ENCODE assay signal across 13 cellular contexts in the genomic region with DNA sequence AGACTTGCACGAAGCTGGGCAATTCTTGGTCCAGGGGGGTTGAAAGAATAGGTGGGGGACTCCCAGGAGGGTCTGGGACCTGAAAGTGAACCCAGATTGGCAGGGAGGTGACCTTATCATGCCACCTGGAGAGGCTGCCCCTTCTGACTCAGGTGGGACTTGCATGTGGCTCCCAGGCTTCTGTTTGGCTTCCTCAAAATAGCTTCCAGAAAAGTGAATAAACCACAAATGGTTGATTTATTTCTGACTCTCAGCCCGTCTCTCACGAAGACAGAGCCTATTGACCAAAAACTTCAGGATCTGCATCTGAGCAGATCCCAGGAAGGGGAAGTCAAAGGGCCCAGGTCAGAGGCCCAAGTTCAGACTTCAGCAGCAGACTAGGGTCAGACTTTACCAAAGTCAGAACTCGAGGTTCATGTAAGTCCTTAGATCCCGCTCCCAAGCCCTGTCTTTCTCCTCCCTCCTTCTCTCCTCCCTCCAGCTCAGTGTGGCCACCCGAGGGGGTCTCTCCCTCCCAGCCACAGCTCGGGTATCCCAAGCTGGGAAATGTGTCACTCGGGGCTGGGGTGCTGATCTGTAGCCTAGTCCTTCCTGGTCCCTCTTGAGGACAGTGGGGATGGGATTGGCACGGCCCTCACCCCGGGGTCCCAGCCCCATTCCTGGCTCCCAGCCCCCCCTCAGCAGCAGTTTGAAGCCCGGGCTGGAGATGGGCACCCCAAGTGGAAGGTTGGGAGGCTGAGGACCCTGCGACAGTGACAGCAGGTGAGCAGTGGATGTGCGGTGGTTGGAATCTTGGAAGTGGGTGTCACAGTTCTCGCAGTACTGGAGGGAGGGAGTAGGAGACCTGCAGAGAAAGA. TPM values are rescaled to one million over a fixed set of nuclear protein-coding genes. Genes with fewer than 3 reads are reported as not detected.
DNase-seq lines count a peak whose midpoint lies in the region; ATAC-seq, FAIRE-seq and TF ChIP-seq lines count a peak whose summit lies in the region.
"Had no signal": no experiment of that assay in that cellular context is flagged by ENCODE, and none has a peak within 500 bp of the region (broad histone marks: within the 10 kb centered on the region; RNA-seq: fewer than 3 reads in every experiment).

No MANE protein-coding gene starts in this region.

- FAIRE-seq in astrocyte (lab: Jason Lieb, UNC), result no peak
- FAIRE-seq: A549, endothelial cell of umbilical vein had no signal

- DNase-seq in T-helper 1 cell, result no peak
- no peak for DNase-seq in HFFc6
- no peak for DNase-seq in astrocyte (ENCODE audit: low read depth)
- DNase-seq in osteocyte (ENCODE audit: extremely low spot score, unreplicated experiment), result no peak
- no peak for DNase-seq in NCI-H226
- no peak for DNase-seq in superior temporal gyrus (ENCODE audit: extremely low spot score)
- DNase-seq: amygdala; stimulated activated CD4-positive, alpha-beta T cell treated with anti-CD3 and anti-CD28 coated beads, Interleukin-15, amount 100 ng/mL, for 24 hours; WERI-Rb-1 had no signal

- peaks cover 31% of the 10 kb centered on the region for H4K20me1 ChIP-seq in astrocyte (ENCODE audit: insufficient read depth, low read length)

- no peaks in the 10 kb centered on the region for H3K27me3 ChIP-seq in astrocyte (ENCODE audit: insufficient read depth, low read length)

- H3K27ac ChIP-seq in astrocyte (ENCODE audit: low read depth, low read length), result no peak overlapping the region

- peaks cover 50% of the 10 kb centered on the region for H3K4me1 ChIP-seq in astrocyte (ENCODE audit: insufficient read depth, low read length)

- H3K79me2 ChIP-seq in astrocyte (ENCODE audit: insufficient read depth, low read length), result peaks cover 87% of the 10 kb centered on the region

- H3K4me3 ChIP-seq in astrocyte (ENCODE audit: insufficient read depth, low read depth, low read length), result no peak overlapping the region
- H3K4me3 ChIP-seq: A549 had no signal

- H3K9ac ChIP-seq in astrocyte (ENCODE audit: low read length), result no peak overlapping the region

- TF ChIP-seq CTCF in HFFc6 (IDR thresholded peaks at IDR 0.05), result no peak
- no peak for TF ChIP-seq CTCF in astrocyte (IDR thresholded peaks at IDR 0.05; ENCODE audit: insufficient read depth, low read depth, low read length)
- no peak for TF ChIP-seq CTCF in osteocyte (IDR thresholded peaks at IDR 0.05)

- no peaks in the 10 kb centered on the region for H3K9me3 ChIP-seq in astrocyte (ENCODE audit: insufficient read depth, low read depth, low read length)
- H3K9me3 ChIP-seq: A549 had no signal

- peaks cover 60% of the 10 kb centered on the region for H3K36me3 Mint-ChIP-seq in T-helper 1 cell treated with Interleukin-12 subunit alpha and Interleukin-12 subunit beta and Interleukin-4 antibody, amounts not matched to agents 30 μg/mL and 1 μg/mL, for 36 hours (ENCODE audit: low read depth)
- H3K36me3 Mint-ChIP-seq in HFFc6 (ENCODE audit: low read depth), result peaks cover 42% of the 10 kb centered on the region
- peaks cover 13% of the 10 kb centered on the region for H3K36me3 Mint-ChIP-seq in astrocyte (ENCODE audit: low read depth, unreplicated experiment)
- peaks cover 12% of the 10 kb centered on the region for H3K36me3 Mint-ChIP-seq in osteocyte (ENCODE audit: unreplicated experiment)

- H3K4me3 Mint-ChIP-seq in T-helper 1 cell treated with Interleukin-12 subunit alpha and Interleukin-12 subunit beta and Interleukin-4 antibody, amounts not matched to agents 30 μg/mL and 1 μg/mL, for 36 hours, result peak overlapping the region; percentile 93
- H3K4me3 Mint-ChIP-seq in HFFc6 (peak overlapping the region; percentile 39; the same call in 1 of the 2 replicates), astrocyte (ENCODE audit: unreplicated experiment) (peak overlapping the region; percentile 83), osteocyte (ENCODE audit: unreplicated experiment) (peak overlapping the region; percentile 44)

- H3K4me2 ChIP-seq in astrocyte (ENCODE audit: low read length), result peak overlapping the region; percentile 98

- peak overlapping the region; percentile 73 for H3K27ac Mint-ChIP-seq in T-helper 1 cell treated with Interleukin-12 subunit alpha and Interleukin-12 subunit beta and Interleukin-4 antibody, amounts not matched to agents 30 μg/mL and 1 μg/mL, for 36 hours
- H3K27ac Mint-ChIP-seq in HFFc6, result peak overlapping the region; percentile 18; the same call in 1 of the 2 replicates
- H3K27ac Mint-ChIP-seq in astrocyte (ENCODE audit: unreplicated experiment), result no peak overlapping the region
- peak overlapping the region; percentile 41 for H3K27ac Mint-ChIP-seq in osteocyte (ENCODE audit: unreplicated experiment)

- H3K36me3 ChIP-seq in astrocyte (ENCODE audit: insufficient read depth, low read length), result peaks cover 5% of the 10 kb centered on the region

- H3K27me3 Mint-ChIP-seq in T-helper 1 cell treated with Interleukin-12 subunit alpha and Interleukin-12 subunit beta and Interleukin-4 antibody, amounts not matched to agents 30 μg/mL and 1 μg/mL, for 36 hours (ENCODE audit: low read depth), result no peaks in the 10 kb centered on the region
- H3K27me3 Mint-ChIP-seq in HFFc6 (ENCODE audit: insufficient read depth) (peaks cover 4% of the 10 kb centered on the region), astrocyte (ENCODE audit: low read depth, unreplicated experiment) (no peaks in the 10 kb centered on the region), osteocyte (ENCODE audit: unreplicated experiment) (no peaks in the 10 kb centered on the region)

- peaks cover 64% of the 10 kb centered on the region for H3K4me1 Mint-ChIP-seq in T-helper 1 cell treated with Interleukin-12 subunit alpha and Interleukin-12 subunit beta and Interleukin-4 antibody, amounts not matched to agents 30 μg/mL and 1 μg/mL, for 36 hours (ENCODE audit: low read depth)
- peaks cover 69% of the 10 kb centered on the region for H3K4me1 Mint-ChIP-seq in HFFc6 (ENCODE audit: low read depth)
- H3K4me1 Mint-ChIP-seq in astrocyte (ENCODE audit: low read depth, unreplicated experiment), result peaks cover 35% of the 10 kb centered on the region
- H3K4me1 Mint-ChIP-seq in osteocyte (ENCODE audit: unreplicated experiment), result peaks cover 66% of the 10 kb centered on the region

- H2AFZ ChIP-seq in astrocyte (ENCODE audit: low read depth, low read length), result no peak overlapping the region

- no peak for ATAC-seq in GM18498 (IDR thresholded peaks at IDR 0.05; ENCODE audit: unreplicated experiment)
- ATAC-seq: A549 had no signal

- no peaks in the 10 kb centered on the region for H3K9me3 Mint-ChIP-seq in T-helper 1 cell treated with Interleukin-12 subunit alpha and Interleukin-12 subunit beta and Interleukin-4 antibody, amounts not matched to agents 30 μg/mL and 1 μg/mL, for 36 hours
- no peaks in the 10 kb centered on the region for H3K9me3 Mint-ChIP-seq in HFFc6
- H3K9me3 Mint-ChIP-seq in astrocyte (ENCODE audit: unreplicated experiment), result no peaks in the 10 kb centered on the region
- H3K9me3 Mint-ChIP-seq in osteocyte (ENCODE audit: unreplicated experiment), result no peaks in the 10 kb centered on the region

RNA-seq across cellular contexts. Expression of a gene that starts 1.5 kb away (rescaled TPM):
- total RNA-seq in HFFc6 (2021; fragmentation: NEBNext Ultra II Directional; extraction: Animal tissue kit (Norgen Biotek cat#: 25700)), result 10 to 100 TPM; 13.4 to 16.2 (median 14.9) TPM
- total RNA-seq in astrocyte (14.7 and 15.5 TPM in 2 replicates), osteocyte (21.5 and 23.0 TPM in 2 replicates)

RNA-seq across cellular contexts. Expression of a gene that starts 2.7 kb away (rescaled TPM):
- total RNA-seq in HFFc6 (2021; fragmentation: NEBNext Ultra II Directional; extraction: Animal tissue kit (Norgen Biotek cat#: 25700)), result 10 to 100 TPM; 11.6 to 14.9 (median 13.0) TPM
- total RNA-seq in astrocyte (11.7 and 13.8 TPM in 2 replicates), osteocyte (17.0 and 18.7 TPM in 2 replicates)

RNA-seq across cellular contexts. Expression of a gene that starts 3.8 kb away (rescaled TPM):
- total RNA-seq in HFFc6 (2021; fragmentation: NEBNext Ultra II Directional; extraction: Animal tissue kit (Norgen Biotek cat#: 25700)), result 100 to 1,000 TPM; 200 to 255 (median 225) TPM
- total RNA-seq in astrocyte, result 200 and 208 TPM in 2 replicates
- total RNA-seq in osteocyte, result 142 and 163 TPM in 2 replicates

RNA-seq across cellular contexts. Expression of a gene that starts 6.4 kb away (rescaled TPM):
- 1 to 10 TPM; 2.4 to 4.3 (median 2.8) TPM for total RNA-seq in HFFc6 (2021; fragmentation: NEBNext Ultra II Directional; extraction: Animal tissue kit (Norgen Biotek cat#: 25700))
- total RNA-seq in astrocyte (0.89 and 1.2 TPM in 2 replicates), osteocyte (2.2 and 4.0 TPM in 2 replicates)
- total RNA-seq: endothelial cell of umbilical vein had no signal

RNA-seq across cellular contexts. Expression of a gene that starts 7.7 kb away (rescaled TPM):
- total RNA-seq in HFFc6 (2021; fragmentation: NEBNext Ultra II Directional; extraction: Animal tissue kit (Norgen Biotek cat#: 25700)), result 1 to 10 TPM; 4.6 to 6.0 (median 5.3) TPM
- 17.5 and 20.3 TPM in 2 replicates for total RNA-seq in astrocyte
- 14.0 and 17.6 TPM in 2 replicates for total RNA-seq in osteocyte

Comparison
In these comparisons a context has a peak if more than half of its experiments do, and no peak if none do; other contexts are left out.
1. H3K4me3 Mint-ChIP-seq: peak in every context shown above with its lines; median percentile 93 in T-helper 1 cell treated with Interleukin-12 subunit alpha and Interleukin-12 subunit beta and Interleukin-4 antibody, amounts not matched to agents 30 μg/mL and 1 μg/mL, for 36 hours; 83 in astrocyte; 44 in osteocyte; 39 in HFFc6.